Comparison of ENCODE assay signal across 13 cellular contexts in the genomic region with DNA sequence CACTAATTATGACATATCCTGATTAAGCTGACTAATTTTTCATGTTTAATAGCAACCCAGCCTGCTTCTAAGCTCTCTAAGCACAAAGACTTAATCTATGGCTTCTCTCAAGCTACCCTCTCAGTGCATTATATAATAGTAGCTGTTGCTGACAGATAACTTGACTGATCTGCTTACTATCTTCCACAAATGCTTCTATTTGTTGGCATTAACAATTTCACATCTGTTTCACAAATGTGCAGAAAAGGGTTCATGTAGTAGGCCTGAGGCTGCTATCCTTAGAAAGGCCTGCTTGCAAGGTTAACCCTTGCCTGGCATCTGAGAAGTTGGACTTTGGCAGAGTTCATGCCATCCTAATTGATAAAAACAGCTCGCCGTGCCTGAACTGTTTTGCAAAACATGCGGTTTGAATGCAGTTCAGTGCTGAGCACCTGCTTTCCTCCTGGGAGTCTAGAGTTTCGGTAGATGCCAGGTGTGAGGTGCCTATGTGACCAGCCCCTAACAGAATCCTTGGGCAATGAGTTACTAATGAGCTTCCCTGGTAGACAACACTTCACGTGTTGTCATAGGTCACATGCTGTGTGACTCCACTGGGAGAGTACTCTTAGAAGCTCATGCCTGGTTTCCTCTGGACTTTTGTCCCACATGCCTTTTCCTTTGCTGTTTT.
A peak's percentile ranks its signal among the peaks of the same experiment; 100 is the strongest.
DNase-seq lines count a peak whose midpoint lies in the region; ATAC-seq and TF ChIP-seq lines count a peak whose summit lies in the region.
"Had no signal": no experiment of that assay in that cellular context is flagged by ENCODE, and none has a peak within 500 bp of the region (broad histone marks: within the 10 kb centered on the region; RNA-seq: fewer than 3 reads in every experiment).

No MANE protein-coding gene starts in this region.

- H3K4me3 ChIP-seq in uterus: no peak overlapping the region
- H3K4me3 ChIP-seq: breast epithelium had no signal

- ATAC-seq in GM19452 (IDR thresholded peaks at IDR 0.05; ENCODE audit: unreplicated experiment) (peak; percentile 96), HG03060 (IDR thresholded peaks at IDR 0.05; ENCODE audit: low read depth, unreplicated experiment) (peak; percentile 84)

- no peaks in the 10 kb centered on the region for H3K9me3 ChIP-seq in uterus
- H3K9me3 ChIP-seq: breast epithelium, neutrophil had no signal

- no peak for TF ChIP-seq POLR2A in uterus (IDR thresholded peaks at IDR 0.05)

- TF ChIP-seq CTCF in uterus (IDR thresholded peaks at IDR 0.05): no peak

- no peaks in the 10 kb centered on the region for H3K4me1 ChIP-seq in uterus
- H3K4me1 ChIP-seq: breast epithelium had no signal

- H3K27ac ChIP-seq in uterus: no peak overlapping the region
- H3K27ac ChIP-seq: breast epithelium, neutrophil had no signal

- H3K36me3 ChIP-seq in uterus: no peaks in the 10 kb centered on the region

- DNase-seq in COLO668 (lab: John Stamatoyannopoulos, UW; ENCODE audit: unreplicated experiment): peak; percentile 69
- peak; percentile 69 for DNase-seq in NCI-H510A (lab: John Stamatoyannopoulos, UW)
- no peak for DNase-seq in uterus
- no peak for DNase-seq in GOT3 (lab: John Stamatoyannopoulos, UW)
- no peak for DNase-seq in C1 segment of cervical spinal cord (lab: John Stamatoyannopoulos, UW)
- DNase-seq in central memory CD4-positive, alpha-beta T cell: no peak
- DNase-seq: activated T-cell treated with anti-CD3 and anti-CD28 coated beads, Interleukin-2, amount 50 U/mL, for 24 hours; NCI-H82; stimulated activated CD4-positive, alpha-beta T cell treated with anti-CD3 and anti-CD28 coated beads, Interleukin-4, amount 100 ng/mL, for 24 hours had no signal

- intact Hi-C loops in uterus (cut with DNase I; ENCODE audit: low total_unique reads): no loop called here

- no peaks in the 10 kb centered on the region for H3K27me3 ChIP-seq in uterus
- H3K27me3 ChIP-seq: breast epithelium, neutrophil had no signal

Comparison
In these comparisons a context has a peak if more than half of its experiments do, and no peak if none do; other contexts are left out.
1. DNase-seq: peak in COLO668 (single experiment) and NCI-H510A (single experiment); none in uterus (0 of 2), GOT3 (single experiment), C1 segment of cervical spinal cord (0 of 14) and central memory CD4-positive, alpha-beta T cell (single experiment).